In genomic region chr14:85061256-85061655, GRCh38 we compare ENCODE assay signal across 1 cellular context.
TF ChIP-seq lines count a peak whose summit lies in the region.

No MANE protein-coding gene starts in this region.

TF ChIP-seq in endothelial cell of umbilical vein, 7 proteins besides CTCF, POLR2A, EP300 and RAD21:
- TF ChIP-seq EZH2 (IDR thresholded peaks at IDR 0.05; ENCODE audit: borderline replicate concordance, low read depth, low read length, severe bottlenecking) (no peak), FOS (IDR thresholded peaks at IDR 0.05; ENCODE audit: borderline replicate concordance, insufficient read depth, low read length) (no peak)
